Comparison of ENCODE assay signal across 8 cellular contexts in the genomic region with DNA sequence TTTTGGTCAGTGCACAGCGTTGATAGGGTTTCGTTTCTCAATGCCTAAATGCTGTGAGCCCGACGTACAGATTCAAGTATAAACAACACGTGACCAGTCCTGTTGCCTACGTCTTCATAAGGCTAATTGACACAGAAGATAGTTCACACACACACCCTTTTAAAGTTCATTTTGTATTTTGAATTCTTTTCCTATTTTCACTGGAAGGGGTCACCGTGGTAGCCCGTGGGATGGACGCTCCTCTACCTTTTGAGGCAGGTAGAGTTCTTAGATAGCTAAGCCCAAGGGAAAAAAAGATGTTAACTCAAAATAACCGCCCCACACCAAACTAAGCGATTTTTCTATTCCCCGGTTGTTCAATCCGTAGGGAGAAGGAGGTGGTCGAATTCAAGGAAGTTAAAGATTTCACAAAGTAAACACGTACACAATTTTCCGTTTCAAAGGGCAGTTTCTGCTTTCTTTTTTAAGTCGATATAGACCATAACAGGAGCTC. TPM values are rescaled to one million over a fixed set of nuclear protein-coding genes. Genes with fewer than 3 reads are reported as not detected.
DNase-seq lines count a peak whose midpoint lies in the region; ATAC-seq and TF ChIP-seq lines count a peak whose summit lies in the region.

No MANE protein-coding gene starts in this region.

- H3K9me3 Mint-ChIP-seq in activated T-helper 17 cell treated with anti-CD3 and anti-CD28 coated beads, Interleukin-2, amount 50 U/mL, for 72 hours, result no peaks in the 10 kb centered on the region

- peak overlapping the region; percentile 99 for H3K27ac Mint-ChIP-seq in activated T-helper 17 cell treated with anti-CD3 and anti-CD28 coated beads, Interleukin-2, amount 50 U/mL, for 72 hours

- H3K4me1 ChIP-seq in psoas muscle, result peaks cover 44% of the 10 kb centered on the region

- H3K4me3 Mint-ChIP-seq in activated T-helper 17 cell treated with anti-CD3 and anti-CD28 coated beads, Interleukin-2, amount 50 U/mL, for 72 hours, result peak overlapping the region; percentile 93

- DNase-seq in D341Med (ENCODE audit: low spot score) (peak; percentile 30), NCI-H748 (lab: John Stamatoyannopoulos, UW; ENCODE audit: unreplicated experiment) (peak; percentile 60), foreskin melanocyte (peak; percentile 52), psoas muscle (no peak), GOT3 (lab: John Stamatoyannopoulos, UW) (no peak)

- peaks cover 48% of the 10 kb centered on the region for H3K36me3 Mint-ChIP-seq in activated T-helper 17 cell treated with anti-CD3 and anti-CD28 coated beads, Interleukin-2, amount 50 U/mL, for 72 hours (ENCODE audit: low read depth)

- intact Hi-C loops in psoas muscle (cut with DNase I), result loop anchor here (5.0 to 10.0 kb wide), 4 partner anchors 43 to 172 kb away; a partner anchor contains a TSS

- WGBS in psoas muscle, 3 donors, result 0% methylated on average over 17 of the region's 17 CpGs

- no peaks in the 10 kb centered on the region for H3K9me3 ChIP-seq in psoas muscle

- ATAC-seq in GM19035 (IDR thresholded peaks at IDR 0.05; ENCODE audit: unreplicated experiment) (peak; percentile 37), HG03196 (IDR thresholded peaks at IDR 0.05; ENCODE audit: unreplicated experiment) (peak; percentile 38), psoas muscle (peak in 2 of 4 donors; percentile 34 to 43)
- peak; percentile 47 for ATAC-seq in activated T-helper 17 cell treated with anti-CD3 and anti-CD28 coated beads, Interleukin-2, amount 50 U/mL, for 72 hours (replicated peaks)

- H3K27me3 Mint-ChIP-seq in activated T-helper 17 cell treated with anti-CD3 and anti-CD28 coated beads, Interleukin-2, amount 50 U/mL, for 72 hours, result no peaks in the 10 kb centered on the region

- peaks cover 30% of the 10 kb centered on the region for H3K4me1 Mint-ChIP-seq in activated T-helper 17 cell treated with anti-CD3 and anti-CD28 coated beads, Interleukin-2, amount 50 U/mL, for 72 hours

- H3K27me3 ChIP-seq in psoas muscle (ENCODE audit: insufficient read depth in 3 of 3, low read length in 2 of 3), result no peaks in the 10 kb centered on the region

- no peaks in the 10 kb centered on the region for H3K36me3 ChIP-seq in psoas muscle (ENCODE audit: insufficient read depth in 1 of 2, low read depth in 1 of 2)

- TF ChIP-seq CTCF in psoas muscle (IDR thresholded peaks at IDR 0.05), result no peak

- H3K4me3 ChIP-seq in psoas muscle, result peak overlapping the region; percentile 92

- peak overlapping the region; percentile 98 for H3K27ac ChIP-seq in psoas muscle

RNA-seq across cellular contexts. Expression of a gene that starts 1.0 kb away (rescaled TPM):
- 10 to 100 TPM; 33.6 to 50.8 TPM for total RNA-seq in activated T-helper 17 cell treated with anti-CD3 and anti-CD28 coated beads, Interleukin-2, amount 50 U/mL, for 72 hours
- total RNA-seq in psoas muscle, result 10 to 100 TPM; 27.7 to 65.6 (median 40.4) TPM
- polyA plus RNA-seq in psoas muscle, result 10 to 100 TPM; 25.6 to 69.6 (median 32.4) TPM

Comparison
In these comparisons a context has a peak if more than half of its experiments do, and no peak if none do; other contexts are left out.
1. DNase-seq: peak in D341Med (single experiment), NCI-H748 (single experiment) and foreskin melanocyte (single experiment); none in psoas muscle (0 of 2) and GOT3 (single experiment).